In the genomic region with DNA sequence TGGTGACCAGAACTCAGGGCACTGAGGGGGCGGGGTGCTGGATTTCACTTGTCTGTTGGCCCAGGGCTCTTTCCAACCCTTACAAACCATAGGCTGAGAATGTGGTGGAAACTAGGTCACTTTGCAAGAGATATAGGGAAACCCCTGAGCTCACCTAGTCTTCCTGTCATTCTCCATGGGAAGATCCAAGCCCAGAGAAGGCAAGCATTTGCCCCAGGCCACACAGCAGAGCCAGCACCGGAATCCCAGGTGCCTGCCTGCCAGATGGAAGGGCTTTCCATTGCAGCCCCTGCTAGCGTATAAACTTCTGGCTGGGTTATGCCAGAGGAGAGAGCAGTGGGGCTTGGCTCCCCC, we compare ENCODE assay signal across 8 cellular contexts. TPM values are rescaled to one million over a fixed set of nuclear protein-coding genes. Genes with fewer than 3 reads are reported as not detected.
DNase-seq lines count a peak whose midpoint lies in the region; ATAC-seq, FAIRE-seq and TF ChIP-seq lines count a peak whose summit lies in the region.

No MANE protein-coding gene starts in this region.

- H3K36me3 ChIP-seq in breast epithelium (no peaks in the 10 kb centered on the region), mesenchymal stem cell (ENCODE audit: control insufficient read depth in 1 of 2, insufficient read depth in 2 of 2, low read depth in 1 of 2, low read length in 2 of 2) (peaks cover 41 to 42% of the 10 kb centered on the region in 2 experiments), upper lobe of right lung (peaks cover 27% of the 10 kb centered on the region)

- H2BK120ac ChIP-seq in mesenchymal stem cell (ENCODE audit: low read depth, low read length) = peak overlapping the region; percentile 61

- DNase-seq in activated naive CD4-positive, alpha-beta T cell treated with anti-CD3 and anti-CD28 coated beads, Interleukin-2, amount 10 ng/mL, durations not matched to agents 7 days and 5 days = no peak
- no peak for DNase-seq in activated naive CD4-positive, alpha-beta T cell treated with Interleukin-2 at 50 U/mL for 16 hours
- DNase-seq in breast epithelium (ENCODE audit: low spot score in 2 of 2) (no peak), mesenchymal stem cell (no peak), upper lobe of right lung (no peak), H54 (ENCODE audit: insufficient read length, low spot score) (no peak)
- DNase-seq in stimulated activated CD4-positive, alpha-beta T cell treated with anti-CD3 and anti-CD28 coated beads, Interleukin-2, amount 100 ng/mL, for 48 hours = no peak

- CTCF ChIA-PET in activated naive CD4-positive, alpha-beta T cell treated with anti-CD3 and anti-CD28 coated beads, Interleukin-2, amount 10 ng/mL, durations not matched to agents 7 days and 5 days (lab: Charles Lee) = interaction anchor here (2.9 kb wide), 1 partner anchor 11 kb away, joined by 18 read pairs; no protein-coding TSS in a partner anchor

- H2BK12ac ChIP-seq in mesenchymal stem cell (ENCODE audit: low read length in 2 of 2) = peak overlapping the region in 1 of 2 experiments; percentile 80

- ATAC-seq in upper lobe of right lung (no peak), HG02970 (IDR thresholded peaks at IDR 0.05; ENCODE audit: low FRiP score, unreplicated experiment) (no peak)

- H3K4me3 Mint-ChIP-seq in activated naive CD4-positive, alpha-beta T cell treated with anti-CD3 and anti-CD28 coated beads, Interleukin-2, amount 10 ng/mL, durations not matched to agents 7 days and 5 days = peak overlapping the region; percentile 94

- H3K27ac ChIP-seq in breast epithelium (peak overlapping the region; percentile 82 to 83), mesenchymal stem cell (ENCODE audit: low read length, poor library complexity, severe bottlenecking) (peak overlapping the region; percentile 91), upper lobe of right lung (peak overlapping the region; percentile 85)

- H3K4me1 ChIP-seq in breast epithelium (peaks cover 5 to 15% of the 10 kb centered on the region in 2 donors), mesenchymal stem cell (ENCODE audit: control insufficient read depth, insufficient read depth, low read depth, low read length) (peaks cover 26% of the 10 kb centered on the region), upper lobe of right lung (peaks cover 18% of the 10 kb centered on the region)

- H3K27ac Mint-ChIP-seq in activated naive CD4-positive, alpha-beta T cell treated with anti-CD3 and anti-CD28 coated beads, Interleukin-2, amount 10 ng/mL, durations not matched to agents 7 days and 5 days = peak overlapping the region; percentile 94

- peak overlapping the region; percentile 77 for H3K4me2 ChIP-seq in mesenchymal stem cell (ENCODE audit: low read length, poor library complexity, severe bottlenecking)

- peak overlapping the region; percentile 88 for H2AK5ac ChIP-seq in mesenchymal stem cell (ENCODE audit: low read length, severe bottlenecking)

- H2BK15ac ChIP-seq in mesenchymal stem cell (ENCODE audit: low read depth, poor library complexity, severe bottlenecking) = peak overlapping the region; percentile 6

- peaks cover 8% of the 10 kb centered on the region for H3K79me1 ChIP-seq in mesenchymal stem cell (replicated peaks; ENCODE audit: low read length, poor library complexity, severe bottlenecking)

- H3K9me3 ChIP-seq in breast epithelium (no peaks in the 10 kb centered on the region), mesenchymal stem cell (ENCODE audit: control insufficient read depth, low read length) (no peaks in the 10 kb centered on the region), upper lobe of right lung (no peaks in the 10 kb centered on the region)

- H3K27me3 ChIP-seq in breast epithelium = no peaks in the 10 kb centered on the region
- H3K27me3 ChIP-seq in mesenchymal stem cell (ENCODE audit: control insufficient read depth in 1 of 2, insufficient read depth in 1 of 2, low read length in 2 of 2) = no peaks in the 10 kb centered on the region
- no peaks in the 10 kb centered on the region for H3K27me3 ChIP-seq in upper lobe of right lung

- H3K4me1 Mint-ChIP-seq in activated naive CD4-positive, alpha-beta T cell treated with anti-CD3 and anti-CD28 coated beads, Interleukin-2, amount 10 ng/mL, durations not matched to agents 7 days and 5 days = peaks cover 19% of the 10 kb centered on the region

- no peaks in the 10 kb centered on the region for H3K27me3 Mint-ChIP-seq in activated naive CD4-positive, alpha-beta T cell treated with anti-CD3 and anti-CD28 coated beads, Interleukin-2, amount 10 ng/mL, durations not matched to agents 7 days and 5 days

- intact Hi-C loops in breast epithelium (cut with DNase I; ENCODE audit: low total_unique reads) (loop anchor here (5.0 kb wide), 1 partner anchor 217 kb away; no protein-coding TSS in a partner anchor), upper lobe of right lung (cut with DNase I) (no loop called here)

- FAIRE-seq in H54 (lab: Jason Lieb, UNC) = no peak

- H2BK5ac ChIP-seq in mesenchymal stem cell (ENCODE audit: low read depth, low read length, poor library complexity, severe bottlenecking) = peak overlapping the region; percentile 71

- H3K14ac ChIP-seq in mesenchymal stem cell (ENCODE audit: low read length in 2 of 2) = peak overlapping the region in 1 of 2 experiments; percentile 78

- peak overlapping the region; percentile 58 to 81 (median 64) for H3K4me3 ChIP-seq in breast epithelium
- peak overlapping the region; percentile 60 to 80 for H3K4me3 ChIP-seq in mesenchymal stem cell (ENCODE audit: insufficient read depth in 1 of 2, low read depth in 1 of 2, low read length in 2 of 2)
- H3K4me3 ChIP-seq in upper lobe of right lung = peak overlapping the region; percentile 70

- WGBS in mesenchymal stem cell = 49% methylated on average over 3 of the region's 3 CpGs

- H3K9ac ChIP-seq in mesenchymal stem cell (ENCODE audit: low read length) = peak overlapping the region; percentile 86

- no peak overlapping the region for H3K23ac ChIP-seq in mesenchymal stem cell (ENCODE audit: low read length in 2 of 2)

- peak overlapping the region; percentile 93 to 98 for H3K18ac ChIP-seq in mesenchymal stem cell (ENCODE audit: low read depth in 1 of 2, low read length in 2 of 2)

- TF ChIP-seq POLR2A in breast epithelium (IDR thresholded peaks at IDR 0.05) (no peak), H54 (IDR thresholded peaks at IDR 0.05; ENCODE audit: low read depth, low read length) (no peak)

- H3K4ac ChIP-seq in mesenchymal stem cell (ENCODE audit: low read depth in 1 of 2, low read length in 2 of 2) = peak overlapping the region; percentile 85 to 96

- H4K91ac ChIP-seq in mesenchymal stem cell (ENCODE audit: low read length) = peak overlapping the region; percentile 98

- peak overlapping the region; percentile 55 for H2AFZ ChIP-seq in mesenchymal stem cell (ENCODE audit: low read depth, low read length)

- peak overlapping the region; percentile 98 for H4K8ac ChIP-seq in mesenchymal stem cell (ENCODE audit: low read length)

- no peak for TF ChIP-seq CTCF in breast epithelium (IDR thresholded peaks at IDR 0.05)
- TF ChIP-seq CTCF in upper lobe of right lung (IDR thresholded peaks at IDR 0.05) = no peak

- peaks cover 13% of the 10 kb centered on the region for H3K36me3 Mint-ChIP-seq in activated naive CD4-positive, alpha-beta T cell treated with anti-CD3 and anti-CD28 coated beads, Interleukin-2, amount 10 ng/mL, durations not matched to agents 7 days and 5 days

- H3K9me3 Mint-ChIP-seq in activated naive CD4-positive, alpha-beta T cell treated with anti-CD3 and anti-CD28 coated beads, Interleukin-2, amount 10 ng/mL, durations not matched to agents 7 days and 5 days = no peaks in the 10 kb centered on the region

RNA-seq across cellular contexts. Expression of gene PYROXD2, which starts 0.4 kb away (rescaled TPM):
- total RNA-seq in breast epithelium (10 to 100 TPM; 13.2 to 20.0 (median 17.4) TPM), upper lobe of right lung (13.0 TPM)
- 4.8 TPM for polyA plus RNA-seq in mesenchymal stem cell (2013, experiment 1 of 2)
- polyA plus RNA-seq in mesenchymal stem cell (2013, experiment 2 of 2) = 5.4 TPM

RNA-seq across cellular contexts. Expression of gene HPS1, which starts 32.2 kb away (rescaled TPM):
- total RNA-seq in breast epithelium (10 to 100 TPM; 48.2 to 62.3 (median 61.8) TPM), upper lobe of right lung (77.7 TPM)
- polyA plus RNA-seq in mesenchymal stem cell (2013, experiment 1 of 2) = 68.1 TPM
- polyA plus RNA-seq in mesenchymal stem cell (2013, experiment 2 of 2) = 67.1 TPM
